Comparison of ENCODE assay signal across 20 cellular contexts in the genomic region with DNA sequence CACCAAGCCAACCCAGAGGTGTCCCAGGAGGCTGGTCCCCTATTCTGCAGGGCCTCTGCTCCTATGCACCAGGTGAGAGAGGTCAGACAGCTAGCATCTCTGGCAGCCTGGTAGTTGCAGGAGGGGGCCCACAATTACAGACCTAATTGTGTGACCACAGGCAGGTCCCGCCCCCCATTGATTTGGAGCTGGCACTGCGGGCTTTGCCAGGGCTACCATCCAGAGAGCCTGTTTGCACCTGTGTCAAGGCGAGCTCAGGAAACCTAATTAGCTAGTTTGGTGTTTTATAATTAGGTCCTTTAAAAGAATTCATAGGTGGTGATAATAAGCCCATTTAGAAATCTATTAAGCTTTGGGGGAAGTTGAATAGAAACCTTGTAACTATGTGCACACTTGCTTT.
DNase-seq lines count a peak whose midpoint lies in the region; ATAC-seq and TF ChIP-seq lines count a peak whose summit lies in the region.
"Had no signal": no experiment of that assay in that cellular context is flagged by ENCODE, and none has a peak within 500 bp of the region (broad histone marks: within the 10 kb centered on the region; RNA-seq: fewer than 3 reads in every experiment).

No MANE protein-coding gene starts in this region.

- ATAC-seq in psoas muscle (no peak), SK-N-SH treated with all-trans-retinoic acid at 6 μM for 48 hours (no peak)
- ATAC-seq: Panc1, T-cell had no signal

- H3K4me1 ChIP-seq in psoas muscle, result no peaks in the 10 kb centered on the region

- H3K4me3 ChIP-seq in psoas muscle, result no peak overlapping the region
- H3K4me3 ChIP-seq: BLaER1 treated with 17β-estradiol and CSF1 and Interleukin-3, amounts not matched to agents 10 nM and 100 nM had no signal

- no peak overlapping the region for H3K27ac ChIP-seq in psoas muscle
- H3K27ac ChIP-seq: BLaER1 treated with 17β-estradiol and CSF1 and Interleukin-3, amounts not matched to agents 10 nM and 100 nM had no signal

- WGBS in psoas muscle, 3 donors, result 52 to 68% (median 65%) methylated on average over 3 of the region's 3 CpGs

- DNase-seq in NCI-H2107 treated with DMSO at 0.1 percent for 48 hours (lab: John Stamatoyannopoulos, UW; ENCODE audit: unreplicated experiment) (peak; percentile 36), NCI-H2107 (lab: John Stamatoyannopoulos, UW) (no peak), G401 (ENCODE audit: low spot score) (peak; percentile 69), NCI-H146 (lab: John Stamatoyannopoulos, UW) (peak; percentile 61), cerebellum (ENCODE audit: low spot score) (peak; percentile 55), psoas muscle (no peak)
- DNase-seq: 8988T; Calu3; CD4-positive, alpha-beta memory T cell; EL; Karpas-422; MV-4-11; NCI-H2171 treated with DMSO at 0.1 percent for 48 hours; NCI-H446 treated with DMSO at 0.1 percent for 48 hours; NCI-H526 treated with DMSO at 0.1 percent for 48 hours; SIG-M5; T-cell had no signal

- in situ Hi-C loops in G401 (cut with HindIII; ENCODE audit: low sequenced_read_pairs), result no loop called here

- H3K9me3 ChIP-seq in psoas muscle, result no peaks in the 10 kb centered on the region
- H3K9me3 ChIP-seq: BLaER1 treated with 17β-estradiol and CSF1 and Interleukin-3, amounts not matched to agents 10 nM and 100 nM had no signal

- H3K36me3 ChIP-seq in psoas muscle (ENCODE audit: insufficient read depth in 1 of 2, low read depth in 1 of 2), result no peaks in the 10 kb centered on the region
- H3K36me3 ChIP-seq: BLaER1 treated with 17β-estradiol and CSF1 and Interleukin-3, amounts not matched to agents 10 nM and 100 nM had no signal

- peaks cover 0 to 20% (median 6%) of the 10 kb centered on the region in 3 donors for H3K27me3 ChIP-seq in psoas muscle (ENCODE audit: insufficient read depth in 3 of 3, low read length in 2 of 3)
- H3K27me3 ChIP-seq: BLaER1 treated with 17β-estradiol and CSF1 and Interleukin-3, amounts not matched to agents 10 nM and 100 nM had no signal

- intact Hi-C loops in psoas muscle (cut with DNase I), result no loop called here

- no peak for TF ChIP-seq CTCF in psoas muscle (IDR thresholded peaks at IDR 0.05)

TF ChIP-seq in SK-N-SH treated with all-trans-retinoic acid at 6 μM for 48 hours, 23 proteins besides CTCF, POLR2A, EP300 and RAD21:
- TF ChIP-seq ZFP3 (CRISPR knock-in tag; IDR thresholded peaks at IDR 0.05), result no peak
- no peak for TF ChIP-seq ARNTL (CRISPR knock-in tag; IDR thresholded peaks at IDR 0.05; ENCODE audit: borderline replicate concordance, low read depth)
- TF ChIP-seq GLIS3 (CRISPR knock-in tag; IDR thresholded peaks at IDR 0.05), result no peak
- no peak for TF ChIP-seq ISL1 (CRISPR knock-in tag; IDR thresholded peaks at IDR 0.05)
- no peak for TF ChIP-seq BACH2 (CRISPR knock-in tag; IDR thresholded peaks at IDR 0.05; ENCODE audit: borderline replicate concordance)
- no peak for TF ChIP-seq CSDC2 (CRISPR knock-in tag; IDR thresholded peaks at IDR 0.05)
- no peak for TF ChIP-seq ESRRG (CRISPR knock-in tag; IDR thresholded peaks at IDR 0.05)
- TF ChIP-seq OSR1 (CRISPR knock-in tag; IDR thresholded peaks at IDR 0.05), result no peak
- no peak for TF ChIP-seq TOX (CRISPR knock-in tag; IDR thresholded peaks at IDR 0.05; ENCODE audit: borderline replicate concordance)
- TF ChIP-seq CREB5 (CRISPR knock-in tag; IDR thresholded peaks at IDR 0.05; ENCODE audit: low read depth), result no peak

Comparison
In these comparisons a context has a peak if more than half of its experiments do, and no peak if none do; other contexts are left out.
1. DNase-seq: peak in NCI-H2107 treated with DMSO at 0.1 percent for 48 hours (single experiment), G401 (single experiment), NCI-H146 (single experiment) and cerebellum (single experiment); none in NCI-H2107 (single experiment) and psoas muscle (0 of 2).